In the genomic region with DNA sequence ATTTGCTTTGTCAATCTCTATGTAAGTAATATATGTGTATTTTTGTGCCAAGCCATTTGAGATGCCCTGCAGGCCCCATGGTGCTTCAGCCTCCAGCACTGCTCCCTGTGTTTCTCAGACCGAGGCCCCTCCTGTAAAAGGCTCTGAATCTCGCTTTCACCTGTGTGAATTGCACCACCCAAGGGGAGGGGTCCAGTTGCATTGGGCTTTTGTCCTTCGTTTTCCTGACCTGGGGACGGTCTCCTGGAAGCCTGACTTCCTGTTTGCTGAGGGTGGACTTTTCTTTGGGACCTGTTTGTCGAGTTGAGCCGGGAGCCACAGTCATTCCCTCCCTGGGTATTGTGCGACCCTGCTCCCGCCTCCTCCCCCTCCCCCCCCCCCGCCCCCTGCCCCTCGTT, we compare ENCODE assay signal across 20 cellular contexts. TPM values are rescaled to one million over a fixed set of nuclear protein-coding genes. Genes with fewer than 3 reads are reported as not detected.
A peak's percentile ranks its signal among the peaks of the same experiment; 100 is the strongest.
DNase-seq lines count a peak whose midpoint lies in the region; ATAC-seq and TF ChIP-seq lines count a peak whose summit lies in the region.
"Had no signal": no experiment of that assay in that cellular context is flagged by ENCODE, and none has a peak within 500 bp of the region (broad histone marks: within the 10 kb centered on the region; RNA-seq: fewer than 3 reads in every experiment).

No MANE protein-coding gene starts in this region.

- H3K27ac Mint-ChIP-seq in T-cell = no peak overlapping the region
- H3K27ac Mint-ChIP-seq: activated naive CD8-positive, alpha-beta T cell; activated T-cell treated with anti-CD3 and anti-CD28 coated beads, Interleukin-2, amount 50 U/mL, for 24 hours had no signal

- H3K4me1 Mint-ChIP-seq in T-cell = no peaks in the 10 kb centered on the region

- H3K4me3 ChIP-seq in iPS DF 6.9 (ENCODE audit: low read length) = no peak overlapping the region
- no peak overlapping the region for H3K4me3 ChIP-seq in spleen
- H3K4me3 ChIP-seq: BLaER1, body of pancreas, testis had no signal

- no peak for TF ChIP-seq POLR2A in spleen (IDR thresholded peaks at IDR 0.05)

- H3K36me3 ChIP-seq in iPS DF 6.9 (ENCODE audit: control insufficient read depth, insufficient read depth, low read length) (no peaks in the 10 kb centered on the region), spleen (no peaks in the 10 kb centered on the region)
- H3K36me3 ChIP-seq: BLaER1 had no signal

- TF ChIP-seq CTCF in spleen (IDR thresholded peaks at IDR 0.05 in 8 of 11, conservative IDR thresholded peaks at IDR 0.05 in 3 of 11) = no peak

- no CpG with 5 or more reads among the region's 10 CpGs for WGBS in iPS DF 6.9 (ENCODE audit: insufficient coverage, insufficient read length)
- 42 to 50% (median 46%) methylated on average over 8 to 10 of the region's 10 CpGs for WGBS in spleen, 5 donors

- no peak overlapping the region for H3K4me3 Mint-ChIP-seq in T-cell
- H3K4me3 Mint-ChIP-seq: activated naive CD8-positive, alpha-beta T cell; activated T-cell treated with anti-CD3 and anti-CD28 coated beads, Interleukin-2, amount 50 U/mL, for 24 hours had no signal

- DNase-seq in NCI-H1417 (lab: John Stamatoyannopoulos, UW) (peak in 2 of 3 experiments; percentile 20 to 51), NCI-H1417 treated with DMSO at 0.1 percent for 48 hours (lab: John Stamatoyannopoulos, UW) (no peak), NCI-H510A treated with DMSO at 0.1 percent for 48 hours (lab: John Stamatoyannopoulos, UW) (peak; percentile 83), iPS DF 6.9 (ENCODE audit: low read depth, low spot score) (peak; percentile 54), spleen (peak; percentile 32), NOMO-1 (lab: John Stamatoyannopoulos, UW; ENCODE audit: unreplicated experiment in 2 of 2) (no peak), middle frontal gyrus (ENCODE audit: extremely low spot score, low spot score) (no peak), T-cell (no peak)
- DNase-seq: activated T-cell treated with anti-CD3 and anti-CD28 coated beads, Interleukin-2, amount 50 U/mL, for 24 hours; body of pancreas; dermis blood vessel endothelial cell; mesenchymal stem cell; NCI-H1436; stimulated activated CD4-positive, alpha-beta T cell treated with anti-CD3 and anti-CD28 coated beads, Interleukin-4, amount 100 ng/mL, for 4 hours; testis had no signal

- no peaks in the 10 kb centered on the region for H3K36me3 Mint-ChIP-seq in T-cell
- H3K36me3 Mint-ChIP-seq: activated naive CD8-positive, alpha-beta T cell had no signal

- no peaks in the 10 kb centered on the region for H3K9me3 Mint-ChIP-seq in T-cell
- H3K9me3 Mint-ChIP-seq: activated T-cell treated with anti-CD3 and anti-CD28 coated beads, Interleukin-2, amount 50 U/mL, for 24 hours had no signal

- ATAC-seq in T-cell (replicated peaks in 1 of 4) = no peak
- ATAC-seq: body of pancreas had no signal

- no peaks in the 10 kb centered on the region for H3K27me3 ChIP-seq in iPS DF 6.9 (ENCODE audit: control insufficient read depth, insufficient read depth, low read length)
- H3K27me3 ChIP-seq in spleen (replicated peaks in 1 of 7) = no peaks in the 10 kb centered on the region
- H3K27me3 ChIP-seq: BLaER1, body of pancreas, testis had no signal

- CTCF ChIA-PET in T-cell (lab: Charles Lee) = no interaction called here

- no peaks in the 10 kb centered on the region for H3K9me3 ChIP-seq in iPS DF 6.9 (ENCODE audit: control insufficient read depth, insufficient read depth, low read length)
- H3K9me3 ChIP-seq in spleen = no peaks in the 10 kb centered on the region
- H3K9me3 ChIP-seq: BLaER1, body of pancreas, testis had no signal

- intact Hi-C loops in spleen (cut with DNase I; ENCODE audit: low total_unique reads) = no loop called here

- peaks cover 5% of the 10 kb centered on the region for H3K4me1 ChIP-seq in iPS DF 6.9 (ENCODE audit: control insufficient read depth, insufficient read depth, low read length)
- H3K4me1 ChIP-seq in spleen = peaks cover 0 to 18% (median 2%) of the 10 kb centered on the region in 6 donors
- H3K4me1 ChIP-seq: testis had no signal

- H3K27me3 Mint-ChIP-seq in T-cell = no peaks in the 10 kb centered on the region
- H3K27me3 Mint-ChIP-seq: activated naive CD8-positive, alpha-beta T cell had no signal

- POLR2A ChIA-PET in T-cell (lab: Charles Lee) = no interaction called here

- H3K27ac ChIP-seq in iPS DF 6.9 (ENCODE audit: low read length) (no peak overlapping the region), spleen (no peak overlapping the region)
- H3K27ac ChIP-seq: HL-60, KMS-11, testis had no signal

RNA-seq across cellular contexts. Expression of a gene that starts 48.9 kb away (rescaled TPM):
- total RNA-seq in spleen = 10 to 100 TPM in 5 of 7 donors, 1 to 10 TPM in 2; 8.4 to 26.6 (median 16.7) TPM
- 1 to 10 TPM; 1.1 to 2.8 (median 1.3) TPM for polyA plus RNA-seq in spleen
- total RNA-seq in T-cell = 10 to 100 TPM in 1 of 5 donors, 1 to 10 TPM in 4; 3.9 to 15.6 (median 5.2) TPM
- total RNA-seq: OCI-LY7 had no signal

Comparison
In these comparisons a context has a peak if more than half of its experiments do, and no peak if none do; other contexts are left out.
1. DNase-seq: peak in NCI-H1417 (2 of 3), NCI-H510A treated with DMSO at 0.1 percent for 48 hours (single experiment), iPS DF 6.9 (single experiment) and spleen (single experiment); none in NCI-H1417 treated with DMSO at 0.1 percent for 48 hours (single experiment), NOMO-1 (0 of 2), middle frontal gyrus (single experiment) and T-cell (0 of 34).